Comparison of ENCODE assay signal across 23 cellular contexts in genomic region chr7:29443552-29443951, GRCh38.
"Had no signal": no experiment of that assay in that cellular context is flagged by ENCODE, and none has a peak within 500 bp of the region (broad histone marks: within the 10 kb centered on the region; RNA-seq: fewer than 3 reads in every experiment).

No MANE protein-coding gene starts in this region.

- H3K4me1 Mint-ChIP-seq: immature natural killer cell; natural killer cell; stimulated activated naive CD8-positive, alpha-beta T cell treated with anti-CD3 and anti-CD28 coated beads, Interleukin-15, amount 100 ng/mL, for 72 hours had no signal

- H3K9me3 Mint-ChIP-seq: immature natural killer cell; natural killer cell; stimulated activated naive CD8-positive, alpha-beta T cell treated with anti-CD3 and anti-CD28 coated beads, Interleukin-15, amount 100 ng/mL, for 72 hours had no signal

- H3K4me3 ChIP-seq: dorsolateral prefrontal cortex, esophagus muscularis mucosa, gastroesophageal sphincter, ovary, smooth muscle cell, suprapubic skin, transverse colon, upper lobe of right lung, uterus had no signal

- ATAC-seq: gastroesophageal sphincter; sciatic nerve; stimulated activated naive CD8-positive, alpha-beta T cell treated with anti-CD3 and anti-CD28 coated beads, Interleukin-15, amount 100 ng/mL, for 72 hours; upper lobe of right lung had no signal

- H3K4me2 ChIP-seq: smooth muscle cell had no signal

- H3K36me3 ChIP-seq: esophagus muscularis mucosa, gastroesophageal sphincter, ovary, suprapubic skin, transverse colon, upper lobe of right lung, uterus had no signal

- H3K4me3 Mint-ChIP-seq: immature natural killer cell; natural killer cell; stimulated activated naive CD8-positive, alpha-beta T cell treated with anti-CD3 and anti-CD28 coated beads, Interleukin-15, amount 100 ng/mL, for 72 hours had no signal

- H3K27ac Mint-ChIP-seq: immature natural killer cell; natural killer cell; stimulated activated naive CD8-positive, alpha-beta T cell treated with anti-CD3 and anti-CD28 coated beads, Interleukin-15, amount 100 ng/mL, for 72 hours had no signal

- H3K27me3 ChIP-seq: dorsolateral prefrontal cortex, esophagus muscularis mucosa, foreskin keratinocyte, gastroesophageal sphincter, ovary, suprapubic skin, transverse colon, upper lobe of right lung, uterus had no signal

- H3K9me3 ChIP-seq: esophagus muscularis mucosa, gastroesophageal sphincter, ovary, suprapubic skin, transverse colon, upper lobe of right lung, uterus had no signal

- H3K4me1 ChIP-seq: gastroesophageal sphincter, suprapubic skin, upper lobe of right lung, uterus had no signal

- H3K27ac ChIP-seq: dorsolateral prefrontal cortex, esophagus muscularis mucosa, foreskin keratinocyte, gastroesophageal sphincter, ovary, suprapubic skin, transverse colon, upper lobe of right lung, uterus had no signal

- H3K36me3 Mint-ChIP-seq: immature natural killer cell, natural killer cell had no signal

- DNase-seq: dorsolateral prefrontal cortex; effector CD4-positive, alpha-beta T cell; hypothalamus; immature natural killer cell; islet precursor cell; natural killer cell; occipital lobe; ovary; stimulated activated CD4-positive, alpha-beta T cell treated with anti-CD3 and anti-CD28 coated beads, Interleukin-12 subunit alpha, Interleukin-12 subunit beta, amount 100 ng/mL, for 4 hours; stimulated activated CD4-positive, alpha-beta T cell treated with anti-CD3 and anti-CD28 coated beads, Interleukin-1b, Interleukin-23, amount 100 ng/mL, for 48 hours; stimulated activated CD4-positive, alpha-beta T cell treated with anti-CD3 and anti-CD28 coated beads, Interleukin-4, amount 100 ng/mL, for 1 hour; stimulated activated CD8-positive, alpha-beta memory T cell treated with anti-CD3 and anti-CD28 coated beads, Interleukin-4, amount 100 ng/mL, for 48 hours; stimulated activated naive CD4-positive, alpha-beta T cell; stimulated activated naive CD8-positive, alpha-beta T cell treated with anti-CD3 and anti-CD28 coated beads, Interleukin-15, amount 100 ng/mL, for 72 hours; transverse colon; upper lobe of right lung; uterus had no signal
